Comparison of ENCODE assay signal across 17 cellular contexts in genomic region chr3:168926426-168926825, GRCh38.
A peak's percentile ranks its signal among the peaks of the same experiment; 100 is the strongest.
DNase-seq lines count a peak whose midpoint lies in the region; ATAC-seq and TF ChIP-seq lines count a peak whose summit lies in the region.
"Had no signal": no experiment of that assay in that cellular context is flagged by ENCODE, and none has a peak within 500 bp of the region (broad histone marks: within the 10 kb centered on the region; RNA-seq: fewer than 3 reads in every experiment).

No MANE protein-coding gene starts in this region.

- H4K20me1 ChIP-seq in neural progenitor cell (ENCODE audit: low read depth) = no peaks in the 10 kb centered on the region
- H4K20me1 ChIP-seq: BLaER1 had no signal

- POLR2A ChIA-PET in CD4-positive, alpha-beta memory T cell (lab: Charles Lee; ENCODE audit: partially characterized antibody) = no interaction called here

- H3K9me3 ChIP-seq in endodermal cell (ENCODE audit: control insufficient read depth, low read length) (peaks cover 8% of the 10 kb centered on the region), neural progenitor cell (ENCODE audit: low read depth) (no peaks in the 10 kb centered on the region), right lobe of liver (no peaks in the 10 kb centered on the region)
- H3K9me3 ChIP-seq in CD4-positive, alpha-beta memory T cell (ENCODE audit: control insufficient read depth in 1 of 2, low read length in 2 of 2) = no peaks in the 10 kb centered on the region
- H3K9me3 ChIP-seq: BLaER1 had no signal

- WGBS in endodermal cell (ENCODE audit: insufficient coverage in 1 of 2, insufficient read length in 1 of 2), 2 experiments = no CpG with 5 or more reads among the region's 1 CpG
- WGBS in right lobe of liver (ENCODE audit: insufficient coverage, low coverage, low lambda C conversion rate, missing lambda C conversion rate) = 29% methylated on average over 1 of the region's 1 CpG

- H3K36me3 Mint-ChIP-seq in endodermal cell (ENCODE audit: low read depth) (peaks cover 13% of the 10 kb centered on the region), neural progenitor cell (no peaks in the 10 kb centered on the region), Calu3 (ENCODE audit: insufficient read depth, unreplicated experiment) (no peaks in the 10 kb centered on the region)
- H3K36me3 Mint-ChIP-seq in activated T-helper 2 cell treated with anti-CD3 and anti-CD28 coated beads, Interferon-gamma antibody, Interleukin-2, Interleukin-4, amounts not matched to agents 10 μg/mL and 5 μg/mL and 100 μg/mL, durations not matched to agents 14 hours and 24 hours and 36 hours (ENCODE audit: low read depth) = no peaks in the 10 kb centered on the region
- H3K36me3 Mint-ChIP-seq in CD4-positive, alpha-beta memory T cell = no peaks in the 10 kb centered on the region
- H3K36me3 Mint-ChIP-seq: CD4-positive, CD25-positive, alpha-beta regulatory T cell; CD8-positive, alpha-beta memory T cell had no signal

- H3K4me2 ChIP-seq in neural progenitor cell = peak overlapping the region; percentile 8
- H3K4me2 ChIP-seq: BLaER1 had no signal

- H3K27me3 Mint-ChIP-seq in endodermal cell (ENCODE audit: insufficient read depth) (peaks cover 3% of the 10 kb centered on the region), neural progenitor cell (ENCODE audit: insufficient read depth, low read depth) (peaks cover 3% of the 10 kb centered on the region), Calu3 (ENCODE audit: unreplicated experiment) (no peaks in the 10 kb centered on the region)
- H3K27me3 Mint-ChIP-seq in activated T-helper 2 cell treated with anti-CD3 and anti-CD28 coated beads, Interferon-gamma antibody, Interleukin-2, Interleukin-4, amounts not matched to agents 10 μg/mL and 5 μg/mL and 100 μg/mL, durations not matched to agents 14 hours and 24 hours and 36 hours (ENCODE audit: low read depth) = no peaks in the 10 kb centered on the region
- no peaks in the 10 kb centered on the region for H3K27me3 Mint-ChIP-seq in CD4-positive, alpha-beta memory T cell
- H3K27me3 Mint-ChIP-seq: B cell; CD4-positive, CD25-positive, alpha-beta regulatory T cell; CD8-positive, alpha-beta memory T cell had no signal

- H3K4me3 ChIP-seq in endodermal cell (ENCODE audit: low read length) (peak overlapping the region; percentile 0), neural progenitor cell (no peak overlapping the region), right lobe of liver (no peak overlapping the region)
- H3K4me3 ChIP-seq in CD4-positive, alpha-beta memory T cell (ENCODE audit: low read length in 2 of 2) = no peak overlapping the region
- H3K4me3 ChIP-seq: BLaER1 had no signal

- H3K27ac ChIP-seq in endodermal cell (ENCODE audit: low read depth, low read length) (no peak overlapping the region), neural progenitor cell (no peak overlapping the region), right lobe of liver (no peak overlapping the region)
- no peak overlapping the region for H3K27ac ChIP-seq in CD4-positive, alpha-beta memory T cell (ENCODE audit: low read depth, low read length)
- H3K27ac ChIP-seq: BLaER1, C4-2B had no signal

- H3K4me3 Mint-ChIP-seq in endodermal cell (no peak overlapping the region), neural progenitor cell (no peak overlapping the region), Calu3 (ENCODE audit: low read depth, unreplicated experiment) (no peak overlapping the region)
- no peak overlapping the region for H3K4me3 Mint-ChIP-seq in activated T-helper 2 cell treated with anti-CD3 and anti-CD28 coated beads, Interferon-gamma antibody, Interleukin-2, Interleukin-4, amounts not matched to agents 10 μg/mL and 5 μg/mL and 100 μg/mL, durations not matched to agents 14 hours and 24 hours and 36 hours (ENCODE audit: low read depth)
- H3K4me3 Mint-ChIP-seq in CD4-positive, alpha-beta memory T cell = no peak overlapping the region
- H3K4me3 Mint-ChIP-seq: B cell; CD4-positive, CD25-positive, alpha-beta regulatory T cell; CD8-positive, alpha-beta memory T cell had no signal

- H3F3A ChIP-seq in neural progenitor cell (ENCODE audit: low read depth) = no peaks in the 10 kb centered on the region

- no peak for TF ChIP-seq POLR2A in right lobe of liver (IDR thresholded peaks at IDR 0.05)

- no peak for TF ChIP-seq CTCF in endodermal cell (conservative IDR thresholded peaks at IDR 0.05)
- no peak for TF ChIP-seq CTCF in neural progenitor cell (IDR thresholded peaks at IDR 0.05)
- TF ChIP-seq CTCF in Calu3 (IDR thresholded peaks at IDR 0.05; ENCODE audit: unreplicated experiment) = no peak
- no peak for TF ChIP-seq CTCF in right lobe of liver (IDR thresholded peaks at IDR 0.05)

- CTCF ChIA-PET in Calu3 (lab: Charles Lee) = interaction anchor here (0.6 to 1.1 kb wide), 2 partner anchors 15 to 171 kb away, joined by 3 read pairs; no protein-coding TSS in a partner anchor
- CTCF ChIA-PET in CD4-positive, alpha-beta memory T cell (lab: Charles Lee; ENCODE audit: partially characterized antibody) = no interaction called here

- no peak overlapping the region for H2AFZ ChIP-seq in neural progenitor cell (replicated peaks)

- H3K79me2 ChIP-seq in neural progenitor cell (ENCODE audit: low read depth) = no peaks in the 10 kb centered on the region

- H3K9ac ChIP-seq in endodermal cell (ENCODE audit: extremely low read depth, low read length, poor library complexity, severe bottlenecking) = no peak overlapping the region
- no peak overlapping the region for H3K9ac ChIP-seq in neural progenitor cell
- H3K9ac ChIP-seq: BLaER1 had no signal

- H3K9me3 Mint-ChIP-seq in endodermal cell (peaks cover 19% of the 10 kb centered on the region), neural progenitor cell (peaks cover 6% of the 10 kb centered on the region), Calu3 (ENCODE audit: low read depth, unreplicated experiment) (peaks cover 9% of the 10 kb centered on the region)
- H3K9me3 Mint-ChIP-seq in activated T-helper 2 cell treated with anti-CD3 and anti-CD28 coated beads, Interferon-gamma antibody, Interleukin-2, Interleukin-4, amounts not matched to agents 10 μg/mL and 5 μg/mL and 100 μg/mL, durations not matched to agents 14 hours and 24 hours and 36 hours = peaks cover 6% of the 10 kb centered on the region
- peaks cover 0 to 7% (median 4%) of the 10 kb centered on the region in 8 donors for H3K9me3 Mint-ChIP-seq in CD4-positive, alpha-beta memory T cell

- no peak overlapping the region for H3K27ac Mint-ChIP-seq in endodermal cell
- no peak overlapping the region for H3K27ac Mint-ChIP-seq in neural progenitor cell
- no peak overlapping the region for H3K27ac Mint-ChIP-seq in activated T-helper 2 cell treated with anti-CD3 and anti-CD28 coated beads, Interferon-gamma antibody, Interleukin-2, Interleukin-4, amounts not matched to agents 10 μg/mL and 5 μg/mL and 100 μg/mL, durations not matched to agents 14 hours and 24 hours and 36 hours
- H3K27ac Mint-ChIP-seq in Calu3 (ENCODE audit: unreplicated experiment) = no peak overlapping the region
- H3K27ac Mint-ChIP-seq in CD4-positive, alpha-beta memory T cell = no peak overlapping the region
- H3K27ac Mint-ChIP-seq: B cell; CD4-positive, CD25-positive, alpha-beta regulatory T cell; CD8-positive, alpha-beta memory T cell had no signal

- H3K27me3 ChIP-seq in endodermal cell (ENCODE audit: control insufficient read depth, insufficient read depth, low read length, poor library complexity, severe bottlenecking) (peaks cover 9% of the 10 kb centered on the region), neural progenitor cell (no peaks in the 10 kb centered on the region), right lobe of liver (no peaks in the 10 kb centered on the region)
- H3K27me3 ChIP-seq in CD4-positive, alpha-beta memory T cell (ENCODE audit: insufficient read depth, low read length) = no peaks in the 10 kb centered on the region
- H3K27me3 ChIP-seq: BLaER1 had no signal

- H3K36me3 ChIP-seq in endodermal cell (ENCODE audit: control insufficient read depth, insufficient read depth, low read length) = no peaks in the 10 kb centered on the region
- no peaks in the 10 kb centered on the region for H3K36me3 ChIP-seq in neural progenitor cell
- H3K36me3 ChIP-seq in CD4-positive, alpha-beta memory T cell (ENCODE audit: insufficient read depth, low read length) = no peaks in the 10 kb centered on the region
- no peaks in the 10 kb centered on the region for H3K36me3 ChIP-seq in right lobe of liver
- H3K36me3 ChIP-seq: BLaER1 had no signal

- intact Hi-C loops in activated T-helper 2 cell treated with anti-CD3 and anti-CD28 coated beads, Interferon-gamma antibody, Interleukin-2, Interleukin-4, amounts not matched to agents 10 μg/mL and 5 μg/mL and 100 μg/mL, durations not matched to agents 14 hours and 24 hours and 36 hours (cut with micrococcal nuclease) = no loop called here
- intact Hi-C loops in Calu3 (cut with micrococcal nuclease; ENCODE audit: unreplicated experiment) = no loop called here
- intact Hi-C loops in CD4-positive, alpha-beta memory T cell (cut with micrococcal nuclease) = no loop called here
- intact Hi-C loops in right lobe of liver (cut with DNase I) = no loop called here

- H3K4me1 Mint-ChIP-seq in endodermal cell (peaks cover 32% of the 10 kb centered on the region), neural progenitor cell (peaks cover 11% of the 10 kb centered on the region), Calu3 (ENCODE audit: low read depth, unreplicated experiment) (peaks cover 9% of the 10 kb centered on the region)
- H3K4me1 Mint-ChIP-seq in activated T-helper 2 cell treated with anti-CD3 and anti-CD28 coated beads, Interferon-gamma antibody, Interleukin-2, Interleukin-4, amounts not matched to agents 10 μg/mL and 5 μg/mL and 100 μg/mL, durations not matched to agents 14 hours and 24 hours and 36 hours (ENCODE audit: low read depth) = no peaks in the 10 kb centered on the region
- H3K4me1 Mint-ChIP-seq in CD4-positive, alpha-beta memory T cell = no peaks in the 10 kb centered on the region
- H3K4me1 Mint-ChIP-seq: B cell; CD4-positive, CD25-positive, alpha-beta regulatory T cell; CD8-positive, alpha-beta memory T cell had no signal

- no peak for ATAC-seq in right lobe of liver

- peaks cover 2% of the 10 kb centered on the region for H3K4me1 ChIP-seq in endodermal cell (ENCODE audit: control insufficient read depth, insufficient read depth, low read length)
- peaks cover 16% of the 10 kb centered on the region for H3K4me1 ChIP-seq in neural progenitor cell
- H3K4me1 ChIP-seq in CD4-positive, alpha-beta memory T cell (ENCODE audit: insufficient read depth, low read length) = no peaks in the 10 kb centered on the region
- H3K4me1 ChIP-seq in right lobe of liver = no peaks in the 10 kb centered on the region
- H3K4me1 ChIP-seq: BLaER1 had no signal

- DNase-seq in HuH-7 (ENCODE audit: low spot score) (peak; percentile 1), endodermal cell (no peak), neural progenitor cell (ENCODE audit: low spot score) (no peak), Calu3 (no peak), right lobe of liver (no peak)
- DNase-seq in activated T-helper 2 cell treated with anti-CD3 and anti-CD28 coated beads, Interferon-gamma antibody, Interleukin-2, Interleukin-4, amounts not matched to agents 10 μg/mL and 5 μg/mL and 100 μg/mL, durations not matched to agents 14 hours and 24 hours and 36 hours (ENCODE audit: low spot score) = no peak
- no peak for DNase-seq in CD4-positive, alpha-beta memory T cell
- DNase-seq: CD4-positive, CD25-positive, alpha-beta regulatory T cell; CD8-positive, alpha-beta memory T cell; DMS153; DND-41; GOT3; H7; HCEC 1CT had no signal

- BruUV-seq in Calu3 (replicated peaks; lab: Mats Ljungman, UMichigan) = no TSS peak
